ENCODE assay signal across 11 cellular contexts in the genomic region with DNA sequence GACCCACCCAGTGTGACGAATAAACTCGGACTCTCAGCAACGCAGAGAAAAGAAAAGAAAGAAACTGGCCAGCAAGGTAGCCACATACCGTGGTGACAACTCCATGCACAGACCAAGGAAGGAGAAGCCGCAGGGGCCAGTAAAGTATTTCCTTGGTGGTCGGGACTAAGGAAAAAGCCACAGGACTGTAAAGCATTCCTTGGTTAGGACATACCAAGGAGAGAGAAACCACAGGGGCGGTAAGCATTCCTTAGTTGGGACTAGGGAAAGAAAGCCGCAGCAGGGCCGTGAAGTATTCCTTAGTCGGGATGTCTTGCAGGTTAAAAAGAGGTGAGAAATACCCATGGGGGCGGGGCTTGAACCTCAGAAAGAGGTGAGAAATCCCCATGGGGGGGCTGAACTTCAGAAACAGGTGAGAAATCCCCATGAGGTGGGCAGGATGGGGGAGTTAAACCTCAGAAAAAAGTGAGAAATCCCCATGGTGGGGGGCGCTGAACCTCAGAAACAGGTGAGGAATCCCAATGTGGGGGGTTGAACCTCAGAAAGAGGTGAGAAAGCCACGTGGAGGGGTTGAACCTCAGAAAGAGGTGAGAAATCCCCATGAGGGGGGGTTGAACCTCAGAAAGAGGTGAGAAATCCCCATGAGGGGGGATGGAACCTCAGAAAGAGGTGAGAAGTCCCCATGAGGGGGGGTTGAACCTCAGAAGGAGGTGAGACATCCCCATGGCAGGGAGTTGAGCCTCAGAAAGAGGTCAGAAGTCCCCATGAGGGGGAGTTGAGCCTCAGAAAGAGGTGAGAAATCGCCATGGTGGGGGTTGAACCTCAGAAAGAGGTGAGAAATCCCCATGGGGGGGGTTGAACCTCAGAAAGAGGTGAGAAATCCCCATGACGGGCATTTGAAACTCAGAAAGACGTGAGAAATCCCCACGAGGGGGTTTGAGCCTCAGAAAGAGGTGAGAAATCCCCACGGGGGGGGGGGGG. TPM values are rescaled to one million over a fixed set of nuclear protein-coding genes. Genes with fewer than 3 reads are reported as not detected.
DNase-seq lines count a peak whose midpoint lies in the region; ATAC-seq and TF ChIP-seq lines count a peak whose summit lies in the region.
"Had no signal": no experiment of that assay in that cellular context is flagged by ENCODE, and none has a peak within 500 bp of the region (broad histone marks: within the 10 kb centered on the region; RNA-seq: fewer than 3 reads in every experiment).

No MANE protein-coding gene starts in this region.

- DNase-seq in activated naive CD4-positive, alpha-beta T cell treated with Interleukin-2 at 50 U/mL for 16 hours, result peak; percentile 59
- no peak for DNase-seq in activated naive CD4-positive, alpha-beta T cell treated with anti-CD3 and anti-CD28 coated beads, Interleukin-2, amount 10 ng/mL, durations not matched to agents 7 days and 5 days
- no peak for DNase-seq in activated T-helper 1 cell treated with anti-CD3 and anti-CD28 coated beads, Interleukin-12 subunit alpha, Interleukin-12 subunit beta, Interleukin-2, Interleukin-4 antibody, amounts not matched to agents 30 ng/mL and 10 ng/mL and 1 ng/mL, durations not matched to agents 14 hours and 24 hours and 36 hours (ENCODE audit: low spot score)
- DNase-seq in immature natural killer cell (peak; percentile 77 to 82 (median 78)), type B pancreatic cell (ENCODE audit: extremely low spot score, unreplicated experiment) (no peak), omental fat pad (ENCODE audit: low spot score) (no peak), NCI-H526 treated with DMSO at 0.1 percent for 48 hours (lab: John Stamatoyannopoulos, UW) (no peak)
- DNase-seq: activated naive CD8-positive, alpha-beta T cell treated with anti-CD3 and anti-CD28 coated beads, Interleukin-2, amount 10 ng/mL, durations not matched to agents 7 days and 5 days; MV-4-11; RPMI8226 had no signal

- H3K27me3 Mint-ChIP-seq in activated naive CD4-positive, alpha-beta T cell treated with anti-CD3 and anti-CD28 coated beads, Interleukin-2, amount 10 ng/mL, durations not matched to agents 7 days and 5 days, result peaks cover 15% of the 10 kb centered on the region
- peaks cover 3% of the 10 kb centered on the region for H3K27me3 Mint-ChIP-seq in activated T-helper 1 cell treated with anti-CD3 and anti-CD28 coated beads, Interleukin-12 subunit alpha, Interleukin-12 subunit beta, Interleukin-2, Interleukin-4 antibody, amounts not matched to agents 30 ng/mL and 10 ng/mL and 1 ng/mL, durations not matched to agents 14 hours and 24 hours and 36 hours (ENCODE audit: insufficient read depth)
- H3K27me3 Mint-ChIP-seq in immature natural killer cell (ENCODE audit: low read depth in 3 of 3) (peaks cover 18 to 28% (median 26%) of the 10 kb centered on the region in 3 donors), type B pancreatic cell (peaks cover 3% of the 10 kb centered on the region)

- ATAC-seq in HG03469 (IDR thresholded peaks at IDR 0.05; ENCODE audit: unreplicated experiment), result no peak
- no peak for ATAC-seq in omental fat pad (ENCODE audit: low FRiP score)

- no peaks in the 10 kb centered on the region for H3K9me3 Mint-ChIP-seq in activated naive CD4-positive, alpha-beta T cell treated with anti-CD3 and anti-CD28 coated beads, Interleukin-2, amount 10 ng/mL, durations not matched to agents 7 days and 5 days
- peaks cover 22% of the 10 kb centered on the region for H3K9me3 Mint-ChIP-seq in activated T-helper 1 cell treated with anti-CD3 and anti-CD28 coated beads, Interleukin-12 subunit alpha, Interleukin-12 subunit beta, Interleukin-2, Interleukin-4 antibody, amounts not matched to agents 30 ng/mL and 10 ng/mL and 1 ng/mL, durations not matched to agents 14 hours and 24 hours and 36 hours
- peaks cover 0 to 11% (median 5%) of the 10 kb centered on the region in 6 donors for H3K9me3 Mint-ChIP-seq in immature natural killer cell
- no peaks in the 10 kb centered on the region for H3K9me3 Mint-ChIP-seq in type B pancreatic cell
- H3K9me3 Mint-ChIP-seq: activated naive CD8-positive, alpha-beta T cell treated with anti-CD3 and anti-CD28 coated beads, Interleukin-2, amount 10 ng/mL, durations not matched to agents 7 days and 5 days had no signal

- CTCF ChIA-PET in activated naive CD4-positive, alpha-beta T cell treated with anti-CD3 and anti-CD28 coated beads, Interleukin-2, amount 10 ng/mL, durations not matched to agents 7 days and 5 days (lab: Charles Lee), result no interaction called here

- no peak for TF ChIP-seq CTCF in type B pancreatic cell (conservative IDR thresholded peaks at IDR 0.05)
- no peak for TF ChIP-seq CTCF in omental fat pad (IDR thresholded peaks at IDR 0.05)

- no peak overlapping the region for H3K4me3 Mint-ChIP-seq in activated naive CD4-positive, alpha-beta T cell treated with anti-CD3 and anti-CD28 coated beads, Interleukin-2, amount 10 ng/mL, durations not matched to agents 7 days and 5 days
- no peak overlapping the region for H3K4me3 Mint-ChIP-seq in activated T-helper 1 cell treated with anti-CD3 and anti-CD28 coated beads, Interleukin-12 subunit alpha, Interleukin-12 subunit beta, Interleukin-2, Interleukin-4 antibody, amounts not matched to agents 30 ng/mL and 10 ng/mL and 1 ng/mL, durations not matched to agents 14 hours and 24 hours and 36 hours
- H3K4me3 Mint-ChIP-seq in immature natural killer cell (peak overlapping the region; percentile 30 to 69 (median 51)), type B pancreatic cell (peak overlapping the region; percentile 64)
- H3K4me3 Mint-ChIP-seq: activated naive CD8-positive, alpha-beta T cell treated with anti-CD3 and anti-CD28 coated beads, Interleukin-2, amount 10 ng/mL, durations not matched to agents 7 days and 5 days had no signal

- H3K4me1 Mint-ChIP-seq in activated naive CD4-positive, alpha-beta T cell treated with anti-CD3 and anti-CD28 coated beads, Interleukin-2, amount 10 ng/mL, durations not matched to agents 7 days and 5 days, result peaks cover 10% of the 10 kb centered on the region
- peaks cover 20% of the 10 kb centered on the region for H3K4me1 Mint-ChIP-seq in activated T-helper 1 cell treated with anti-CD3 and anti-CD28 coated beads, Interleukin-12 subunit alpha, Interleukin-12 subunit beta, Interleukin-2, Interleukin-4 antibody, amounts not matched to agents 30 ng/mL and 10 ng/mL and 1 ng/mL, durations not matched to agents 14 hours and 24 hours and 36 hours (ENCODE audit: low read depth)
- H3K4me1 Mint-ChIP-seq in immature natural killer cell (peaks cover 64 to 69% of the 10 kb centered on the region in 2 donors), type B pancreatic cell (ENCODE audit: unreplicated experiment) (peaks cover 10% of the 10 kb centered on the region)

- intact Hi-C loops in activated T-helper 1 cell treated with anti-CD3 and anti-CD28 coated beads, Interleukin-12 subunit alpha, Interleukin-12 subunit beta, Interleukin-2, Interleukin-4 antibody, amounts not matched to agents 30 ng/mL and 10 ng/mL and 1 ng/mL, durations not matched to agents 14 hours and 24 hours and 36 hours (cut with micrococcal nuclease), result no loop called here

- H3K27ac Mint-ChIP-seq in activated naive CD4-positive, alpha-beta T cell treated with anti-CD3 and anti-CD28 coated beads, Interleukin-2, amount 10 ng/mL, durations not matched to agents 7 days and 5 days, result no peak overlapping the region
- H3K27ac Mint-ChIP-seq in activated T-helper 1 cell treated with anti-CD3 and anti-CD28 coated beads, Interleukin-12 subunit alpha, Interleukin-12 subunit beta, Interleukin-2, Interleukin-4 antibody, amounts not matched to agents 30 ng/mL and 10 ng/mL and 1 ng/mL, durations not matched to agents 14 hours and 24 hours and 36 hours, result peak overlapping the region; percentile 40
- peak overlapping the region; percentile 88 to 94 (median 93) for H3K27ac Mint-ChIP-seq in immature natural killer cell
- H3K27ac Mint-ChIP-seq in type B pancreatic cell, result peak overlapping the region; percentile 80
- H3K27ac Mint-ChIP-seq: activated naive CD8-positive, alpha-beta T cell treated with anti-CD3 and anti-CD28 coated beads, Interleukin-2, amount 10 ng/mL, durations not matched to agents 7 days and 5 days had no signal

- no peaks in the 10 kb centered on the region for H3K36me3 Mint-ChIP-seq in activated naive CD4-positive, alpha-beta T cell treated with anti-CD3 and anti-CD28 coated beads, Interleukin-2, amount 10 ng/mL, durations not matched to agents 7 days and 5 days
- peaks cover 2% of the 10 kb centered on the region for H3K36me3 Mint-ChIP-seq in activated T-helper 1 cell treated with anti-CD3 and anti-CD28 coated beads, Interleukin-12 subunit alpha, Interleukin-12 subunit beta, Interleukin-2, Interleukin-4 antibody, amounts not matched to agents 30 ng/mL and 10 ng/mL and 1 ng/mL, durations not matched to agents 14 hours and 24 hours and 36 hours (ENCODE audit: low read depth)
- H3K36me3 Mint-ChIP-seq in immature natural killer cell (no peaks in the 10 kb centered on the region), type B pancreatic cell (peaks cover 11% of the 10 kb centered on the region)

RNA-seq across cellular contexts. Expression of a gene that starts 14.0 kb away (rescaled TPM):
- total RNA-seq in activated T-helper 1 cell treated with anti-CD3 and anti-CD28 coated beads, Interleukin-12 subunit alpha, Interleukin-12 subunit beta, Interleukin-2, Interleukin-4 antibody, amounts not matched to agents 30 ng/mL and 10 ng/mL and 1 ng/mL, durations not matched to agents 14 hours and 24 hours and 36 hours, result 23.6 and 24.3 TPM in 2 replicates
- polyA plus RNA-seq in immature natural killer cell, result 10 to 100 TPM in 1 of 3 donors, 1 to 10 TPM in 2; 5.3 to 17.8 (median 8.3) TPM
- total RNA-seq in type B pancreatic cell (ENCODE audit: low replicate concordance) (32.8 and 34.5 TPM in 2 replicates), omental fat pad (10 to 100 TPM; 15.0 to 25.7 (median 17.0) TPM)

RNA-seq across cellular contexts. Expression of a gene that starts 59.0 kb away (rescaled TPM):
- total RNA-seq in activated T-helper 1 cell treated with anti-CD3 and anti-CD28 coated beads, Interleukin-12 subunit alpha, Interleukin-12 subunit beta, Interleukin-2, Interleukin-4 antibody, amounts not matched to agents 30 ng/mL and 10 ng/mL and 1 ng/mL, durations not matched to agents 14 hours and 24 hours and 36 hours, result 49.5 and 52.1 TPM in 2 replicates
- 10 to 100 TPM; 16.4 to 18.7 (median 17.2) TPM for polyA plus RNA-seq in immature natural killer cell
- 36.5 and 42.1 TPM in 2 replicates for total RNA-seq in type B pancreatic cell (ENCODE audit: low replicate concordance)
- total RNA-seq in omental fat pad, result 10 to 100 TPM; 18.4 to 37.1 (median 23.0) TPM

Comparison
In these comparisons a context has a peak if more than half of its experiments do, and no peak if none do; other contexts are left out.
1. DNase-seq: peak in activated naive CD4-positive, alpha-beta T cell treated with Interleukin-2 at 50 U/mL for 16 hours (single experiment) and immature natural killer cell (3 of 3); none in activated naive CD4-positive, alpha-beta T cell treated with anti-CD3 and anti-CD28 coated beads, Interleukin-2, amount 10 ng/mL, durations not matched to agents 7 days and 5 days (single experiment), activated T-helper 1 cell treated with anti-CD3 and anti-CD28 coated beads, Interleukin-12 subunit alpha, Interleukin-12 subunit beta, Interleukin-2, Interleukin-4 antibody, amounts not matched to agents 30 ng/mL and 10 ng/mL and 1 ng/mL, durations not matched to agents 14 hours and 24 hours and 36 hours (single experiment), type B pancreatic cell (single experiment), omental fat pad (single experiment) and NCI-H526 treated with DMSO at 0.1 percent for 48 hours (single experiment).
2. H3K4me3 Mint-ChIP-seq: peak in immature natural killer cell (5 of 5) and type B pancreatic cell (single experiment); none in activated naive CD4-positive, alpha-beta T cell treated with anti-CD3 and anti-CD28 coated beads, Interleukin-2, amount 10 ng/mL, durations not matched to agents 7 days and 5 days (single experiment) and activated T-helper 1 cell treated with anti-CD3 and anti-CD28 coated beads, Interleukin-12 subunit alpha, Interleukin-12 subunit beta, Interleukin-2, Interleukin-4 antibody, amounts not matched to agents 30 ng/mL and 10 ng/mL and 1 ng/mL, durations not matched to agents 14 hours and 24 hours and 36 hours (single experiment).